18 cellular contexts compared by ENCODE assay signal in the genomic region with DNA sequence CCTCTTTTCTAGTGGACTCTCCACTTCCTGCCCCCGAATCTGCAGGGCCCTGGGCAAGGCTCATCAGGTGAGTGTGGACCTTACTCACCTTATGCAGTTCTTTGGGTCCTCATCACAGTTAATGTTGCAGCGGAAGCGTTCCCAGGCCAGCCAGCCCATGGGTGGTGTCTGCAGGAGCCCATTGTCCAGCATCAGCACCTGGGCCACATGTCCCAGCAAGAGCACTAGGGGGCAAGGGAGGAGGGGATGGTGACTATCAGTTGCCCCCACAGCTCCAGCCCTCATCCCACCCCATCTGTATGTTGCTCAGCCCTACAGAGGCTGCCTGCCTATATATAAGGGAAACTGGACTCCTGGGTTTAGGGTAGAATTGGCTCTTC.
"Had no signal": no experiment of that assay in that cellular context is flagged by ENCODE, and none has a peak within 500 bp of the region (broad histone marks: within the 10 kb centered on the region; RNA-seq: fewer than 3 reads in every experiment).

No MANE protein-coding gene starts in this region.

- H3K4me2 ChIP-seq: smooth muscle cell had no signal

- DNase-seq: activated CD4-positive, alpha-beta T cell treated with anti-CD3 and anti-CD28 coated beads for 48 hours; activated CD8-positive, alpha-beta T cell treated with anti-CD3 and anti-CD28 coated beads for 36 hours; activated naive CD4-positive, alpha-beta T cell treated with anti-CD3 and anti-CD28 coated beads, Interleukin-2, amount 50 U/mL, for 16 hours; activated naive CD8-positive, alpha-beta T cell treated with anti-CD3 and anti-CD28 coated beads, Interleukin-2, amount 50 U/mL, for 24 hours; activated T-cell treated with anti-CD3 and anti-CD28 coated beads, Interleukin-2, amount 50 U/mL, for 4 hours; dermis blood vessel endothelial cell; effector CD8-positive, alpha-beta T cell; erythroblast; foreskin fibroblast; heart right ventricle; left colon; naive B cell; sigmoid colon; stimulated activated CD4-positive, alpha-beta T cell treated with anti-CD3 and anti-CD28 coated beads, Interleukin-4, amount 100 ng/mL, for 24 hours; stimulated activated naive CD4-positive, alpha-beta T cell treated with Interleukin-2 at 50 U/mL for 16 hours had no signal

- H3K27ac ChIP-seq: heart right ventricle, sigmoid colon, thoracic aorta, upper lobe of left lung had no signal

- H3K27me3 ChIP-seq: heart right ventricle, sigmoid colon, upper lobe of left lung had no signal

- H3K9me3 ChIP-seq: heart right ventricle, sigmoid colon, thoracic aorta, upper lobe of left lung had no signal

- H3K4me3 ChIP-seq: heart right ventricle, sigmoid colon, smooth muscle cell, thoracic aorta, upper lobe of left lung had no signal
